1 cellular context compared by ENCODE assay signal in the genomic region with DNA sequence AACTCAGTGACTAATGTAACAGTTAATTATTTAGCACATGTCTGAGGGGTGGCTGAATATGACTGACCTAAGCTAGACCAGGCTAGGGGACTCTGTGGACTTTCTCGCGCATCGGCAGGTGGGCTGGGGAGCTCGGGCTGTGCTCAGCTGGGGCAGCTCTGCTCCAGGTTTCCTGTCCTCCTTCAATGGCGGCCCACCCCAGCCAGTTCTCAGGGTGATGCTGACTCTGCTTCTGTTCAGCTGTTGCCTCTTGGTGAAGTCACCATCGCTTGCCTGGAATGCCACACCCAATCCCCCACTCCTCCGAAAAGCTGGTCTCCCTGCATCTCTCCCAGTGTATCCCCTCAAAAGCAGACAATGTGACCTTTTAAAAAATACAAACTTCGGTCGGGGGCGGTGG.
TF ChIP-seq lines count a peak whose summit lies in the region.

No MANE protein-coding gene starts in this region.

TF ChIP-seq in H1, 55 proteins besides CTCF, POLR2A, EP300 and RAD21 (continued from another document):
- no peak for TF ChIP-seq ATF2 (IDR thresholded peaks at IDR 0.05; ENCODE audit: low read length)
- no peak for TF ChIP-seq CHD2 (IDR thresholded peaks at IDR 0.05; ENCODE audit: low read length)
- no peak for TF ChIP-seq RBBP5 (IDR thresholded peaks at IDR 0.05; ENCODE audit: borderline replicate concordance, low read depth, low read length)
- no peak for TF ChIP-seq TAF7 (optimal IDR thresholded peaks at IDR 0.05; ENCODE audit: borderline replicate concordance, low read depth, low read length)
- no peak for TF ChIP-seq HDAC2 (IDR thresholded peaks at IDR 0.05; ENCODE audit: borderline replicate concordance in 1 of 2, low read depth in 2 of 2, low read length in 2 of 2)
- no peak for TF ChIP-seq E2F6 (IDR thresholded peaks at IDR 0.05)
- TF ChIP-seq GTF2F1 (IDR thresholded peaks at IDR 0.05; ENCODE audit: borderline replicate concordance, low read depth, low read length), result no peak
- TF ChIP-seq, protein P1, sequence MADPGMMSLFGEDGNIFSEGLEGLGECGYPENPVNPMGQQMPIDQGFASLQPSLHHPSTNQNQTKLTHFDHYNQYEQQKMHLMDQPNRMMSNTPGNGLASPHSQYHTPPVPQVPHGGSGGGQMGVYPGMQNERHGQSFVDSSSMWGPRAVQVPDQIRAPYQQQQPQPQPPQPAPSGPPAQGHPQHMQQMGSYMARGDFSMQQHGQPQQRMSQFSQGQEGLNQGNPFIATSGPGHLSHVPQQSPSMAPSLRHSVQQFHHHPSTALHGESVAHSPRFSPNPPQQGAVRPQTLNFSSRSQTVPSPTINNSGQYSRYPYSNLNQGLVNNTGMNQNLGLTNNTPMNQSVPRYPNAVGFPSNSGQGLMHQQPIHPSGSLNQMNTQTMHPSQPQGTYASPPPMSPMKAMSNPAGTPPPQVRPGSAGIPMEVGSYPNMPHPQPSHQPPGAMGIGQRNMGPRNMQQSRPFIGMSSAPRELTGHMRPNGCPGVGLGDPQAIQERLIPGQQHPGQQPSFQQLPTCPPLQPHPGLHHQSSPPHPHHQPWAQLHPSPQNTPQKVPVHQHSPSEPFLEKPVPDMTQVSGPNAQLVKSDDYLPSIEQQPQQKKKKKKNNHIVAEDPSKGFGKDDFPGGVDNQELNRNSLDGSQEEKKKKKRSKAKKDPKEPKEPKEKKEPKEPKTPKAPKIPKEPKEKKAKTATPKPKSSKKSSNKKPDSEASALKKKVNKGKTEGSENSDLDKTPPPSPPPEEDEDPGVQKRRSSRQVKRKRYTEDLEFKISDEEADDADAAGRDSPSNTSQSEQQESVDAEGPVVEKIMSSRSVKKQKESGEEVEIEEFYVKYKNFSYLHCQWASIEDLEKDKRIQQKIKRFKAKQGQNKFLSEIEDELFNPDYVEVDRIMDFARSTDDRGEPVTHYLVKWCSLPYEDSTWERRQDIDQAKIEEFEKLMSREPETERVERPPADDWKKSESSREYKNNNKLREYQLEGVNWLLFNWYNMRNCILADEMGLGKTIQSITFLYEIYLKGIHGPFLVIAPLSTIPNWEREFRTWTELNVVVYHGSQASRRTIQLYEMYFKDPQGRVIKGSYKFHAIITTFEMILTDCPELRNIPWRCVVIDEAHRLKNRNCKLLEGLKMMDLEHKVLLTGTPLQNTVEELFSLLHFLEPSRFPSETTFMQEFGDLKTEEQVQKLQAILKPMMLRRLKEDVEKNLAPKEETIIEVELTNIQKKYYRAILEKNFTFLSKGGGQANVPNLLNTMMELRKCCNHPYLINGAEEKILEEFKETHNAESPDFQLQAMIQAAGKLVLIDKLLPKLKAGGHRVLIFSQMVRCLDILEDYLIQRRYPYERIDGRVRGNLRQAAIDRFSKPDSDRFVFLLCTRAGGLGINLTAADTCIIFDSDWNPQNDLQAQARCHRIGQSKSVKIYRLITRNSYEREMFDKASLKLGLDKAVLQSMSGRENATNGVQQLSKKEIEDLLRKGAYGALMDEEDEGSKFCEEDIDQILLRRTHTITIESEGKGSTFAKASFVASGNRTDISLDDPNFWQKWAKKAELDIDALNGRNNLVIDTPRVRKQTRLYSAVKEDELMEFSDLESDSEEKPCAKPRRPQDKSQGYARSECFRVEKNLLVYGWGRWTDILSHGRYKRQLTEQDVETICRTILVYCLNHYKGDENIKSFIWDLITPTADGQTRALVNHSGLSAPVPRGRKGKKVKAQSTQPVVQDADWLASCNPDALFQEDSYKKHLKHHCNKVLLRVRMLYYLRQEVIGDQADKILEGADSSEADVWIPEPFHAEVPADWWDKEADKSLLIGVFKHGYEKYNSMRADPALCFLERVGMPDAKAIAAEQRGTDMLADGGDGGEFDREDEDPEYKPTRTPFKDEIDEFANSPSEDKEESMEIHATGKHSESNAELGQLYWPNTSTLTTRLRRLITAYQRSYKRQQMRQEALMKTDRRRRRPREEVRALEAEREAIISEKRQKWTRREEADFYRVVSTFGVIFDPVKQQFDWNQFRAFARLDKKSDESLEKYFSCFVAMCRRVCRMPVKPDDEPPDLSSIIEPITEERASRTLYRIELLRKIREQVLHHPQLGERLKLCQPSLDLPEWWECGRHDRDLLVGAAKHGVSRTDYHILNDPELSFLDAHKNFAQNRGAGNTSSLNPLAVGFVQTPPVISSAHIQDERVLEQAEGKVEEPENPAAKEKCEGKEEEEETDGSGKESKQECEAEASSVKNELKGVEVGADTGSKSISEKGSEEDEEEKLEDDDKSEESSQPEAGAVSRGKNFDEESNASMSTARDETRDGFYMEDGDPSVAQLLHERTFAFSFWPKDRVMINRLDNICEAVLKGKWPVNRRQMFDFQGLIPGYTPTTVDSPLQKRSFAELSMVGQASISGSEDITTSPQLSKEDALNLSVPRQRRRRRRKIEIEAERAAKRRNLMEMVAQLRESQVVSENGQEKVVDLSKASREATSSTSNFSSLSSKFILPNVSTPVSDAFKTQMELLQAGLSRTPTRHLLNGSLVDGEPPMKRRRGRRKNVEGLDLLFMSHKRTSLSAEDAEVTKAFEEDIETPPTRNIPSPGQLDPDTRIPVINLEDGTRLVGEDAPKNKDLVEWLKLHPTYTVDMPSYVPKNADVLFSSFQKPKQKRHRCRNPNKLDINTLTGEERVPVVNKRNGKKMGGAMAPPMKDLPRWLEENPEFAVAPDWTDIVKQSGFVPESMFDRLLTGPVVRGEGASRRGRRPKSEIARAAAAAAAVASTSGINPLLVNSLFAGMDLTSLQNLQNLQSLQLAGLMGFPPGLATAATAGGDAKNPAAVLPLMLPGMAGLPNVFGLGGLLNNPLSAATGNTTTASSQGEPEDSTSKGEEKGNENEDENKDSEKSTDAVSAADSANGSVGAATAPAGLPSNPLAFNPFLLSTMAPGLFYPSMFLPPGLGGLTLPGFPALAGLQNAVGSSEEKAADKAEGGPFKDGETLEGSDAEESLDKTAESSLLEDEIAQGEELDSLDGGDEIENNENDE (IDR thresholded peaks at IDR 0.05; ENCODE audit: insufficient replicate concordance, low read length), result no peak
- TF ChIP-seq RXRA (IDR thresholded peaks at IDR 0.05; ENCODE audit: insufficient read depth, low read depth, low read length), result no peak
- no peak for TF ChIP-seq MAX (IDR thresholded peaks at IDR 0.05)
- no peak for TF ChIP-seq RNF2 (IDR thresholded peaks at IDR 0.05; ENCODE audit: borderline replicate concordance, low read depth, low read length, missing control alignments, poor library complexity, severe bottlenecking)
- TF ChIP-seq HDAC6 (IDR thresholded peaks at IDR 0.05; ENCODE audit: low read depth, low read length), result no peak
- no peak for TF ChIP-seq POLR2AphosphoS5 (IDR thresholded peaks at IDR 0.05; ENCODE audit: low read depth, low read length)
TF ChIP-seq in H1: peak in this region for 0.
